In the genomic region with DNA sequence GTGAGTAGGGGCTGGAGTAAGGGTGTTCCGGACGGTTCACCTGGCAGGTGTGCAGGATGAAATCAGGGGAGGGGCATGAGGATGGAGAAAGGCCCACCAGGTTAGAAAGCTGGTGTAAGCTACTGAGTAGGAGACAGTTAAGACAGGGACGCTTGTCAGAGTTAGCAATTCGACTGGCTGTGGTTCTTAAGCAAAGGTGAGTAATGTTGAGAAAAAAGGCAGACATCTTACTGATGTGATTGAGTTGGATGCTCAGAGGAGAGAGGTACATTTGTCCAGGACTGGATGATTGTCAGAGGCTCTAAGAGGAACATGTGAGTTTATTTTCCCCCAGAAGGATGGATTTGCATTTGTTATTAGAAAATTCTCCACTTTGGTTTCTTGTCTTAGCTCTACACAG, we compare ENCODE assay signal across 23 cellular contexts.
DNase-seq lines count a peak whose midpoint lies in the region; ATAC-seq, FAIRE-seq and TF ChIP-seq lines count a peak whose summit lies in the region.
"Had no signal": no experiment of that assay in that cellular context is flagged by ENCODE, and none has a peak within 500 bp of the region (broad histone marks: within the 10 kb centered on the region; RNA-seq: fewer than 3 reads in every experiment).

No MANE protein-coding gene starts in this region.

- POLR2A ChIA-PET in activated CD8-positive, alpha-beta T cell treated with anti-CD3 and anti-CD28 coated beads for 36 hours (lab: Charles Lee) = no interaction called here
- POLR2A ChIA-PET in activated CD8-positive, alpha-beta T cell treated with anti-CD3 and anti-CD28 coated beads, Interleukin-2, amount 10 ng/mL, durations not matched to agents 7 days and 5 days (lab: Charles Lee) = no interaction called here
- POLR2A ChIA-PET in activated B cell treated with CpG ODN at 0.5 μM for 24 hours (lab: Charles Lee) = interaction anchor here (0.8 kb wide), 1 partner anchor 244 kb away, joined by 3 read pairs; no protein-coding TSS in a partner anchor
- POLR2A ChIA-PET in naive thymus-derived CD4-positive, alpha-beta T cell (lab: Charles Lee) = no interaction called here
- POLR2A ChIA-PET in SK-N-SH (lab: Yijun Ruan, JAX) = no interaction called here

- CTCF ChIA-PET in activated CD8-positive, alpha-beta T cell treated with anti-CD3 and anti-CD28 coated beads for 36 hours (lab: Charles Lee) = interaction anchor here (0.8 to 1.1 kb wide), 3 partner anchors 23 to 45 kb away, joined by 3 read pairs; no protein-coding TSS in a partner anchor
- CTCF ChIA-PET in activated CD8-positive, alpha-beta T cell treated with anti-CD3 and anti-CD28 coated beads, Interleukin-2, amount 10 ng/mL, durations not matched to agents 7 days and 5 days (lab: Charles Lee) = interaction anchor here (1.1 kb wide), 1 partner anchor 43 kb away, joined by 3 read pairs; no protein-coding TSS in a partner anchor
- CTCF ChIA-PET in activated B cell treated with CpG ODN at 0.5 μM for 24 hours (lab: Charles Lee) (no interaction called here), SK-N-SH (lab: Yijun Ruan, JAX) (interaction anchor here (1.3 kb wide), 1 partner anchor 248 kb away, joined by 3 read pairs; no protein-coding TSS in a partner anchor)
- CTCF ChIA-PET in naive thymus-derived CD4-positive, alpha-beta T cell (lab: Charles Lee) = no interaction called here

- H3K4me2 ChIP-seq in SK-N-SH = no peak overlapping the region
- H3K4me2 ChIP-seq: PC-9 had no signal

- no peak for TF ChIP-seq CTCF in activated CD8-positive, alpha-beta T cell treated with anti-CD3 and anti-CD28 coated beads for 36 hours (IDR thresholded peaks at IDR 0.05)
- no peak for TF ChIP-seq CTCF in activated B cell treated with CpG ODN at 0.5 μM for 24 hours (IDR thresholded peaks at IDR 0.05)
- no peak for TF ChIP-seq CTCF in SK-N-SH (IDR thresholded peaks at IDR 0.05)
- no peak for TF ChIP-seq CTCF in pancreas (IDR thresholded peaks at IDR 0.05)

- no peaks in the 10 kb centered on the region for H3K36me3 ChIP-seq in CD4-positive, CD25-positive, alpha-beta regulatory T cell (ENCODE audit: control insufficient read depth, insufficient read depth, low read length)
- no peaks in the 10 kb centered on the region for H3K36me3 ChIP-seq in naive thymus-derived CD4-positive, alpha-beta T cell (ENCODE audit: control insufficient read depth in 2 of 3, insufficient read depth in 3 of 3, low read length in 3 of 3)
- no peaks in the 10 kb centered on the region for H3K36me3 ChIP-seq in SK-N-SH (replicated peaks in 1 of 2; ENCODE audit: control insufficient read depth in 1 of 2, insufficient read depth in 2 of 2, low read length in 1 of 2)
- no peaks in the 10 kb centered on the region for H3K36me3 ChIP-seq in pancreas

- H3K9ac ChIP-seq in SK-N-SH = no peak overlapping the region

- H3K9me3 ChIP-seq in CD4-positive, CD25-positive, alpha-beta regulatory T cell (ENCODE audit: control insufficient read depth in 2 of 2, low read length in 2 of 2) = no peaks in the 10 kb centered on the region
- no peaks in the 10 kb centered on the region for H3K9me3 ChIP-seq in naive thymus-derived CD4-positive, alpha-beta T cell (ENCODE audit: control insufficient read depth in 2 of 3, low read length in 3 of 3)
- H3K9me3 ChIP-seq in SK-N-SH (no peaks in the 10 kb centered on the region), pancreas (no peaks in the 10 kb centered on the region)

- H3K27ac ChIP-seq in CD4-positive, CD25-positive, alpha-beta regulatory T cell (ENCODE audit: insufficient read depth, low read length, poor library complexity, severe bottlenecking) = no peak overlapping the region
- no peak overlapping the region for H3K27ac ChIP-seq in naive thymus-derived CD4-positive, alpha-beta T cell (ENCODE audit: low read depth, low read length)
- H3K27ac ChIP-seq in SK-N-SH (ENCODE audit: low read depth in 2 of 2, low read length in 1 of 2) = no peak overlapping the region
- H3K27ac ChIP-seq in pancreas = no peak overlapping the region
- H3K27ac ChIP-seq: PC-9 had no signal

- H4K20me1 ChIP-seq in SK-N-SH (ENCODE audit: insufficient read depth) = no peaks in the 10 kb centered on the region

- H2AFZ ChIP-seq in SK-N-SH (ENCODE audit: low read depth) = no peak overlapping the region
- H2AFZ ChIP-seq: PC-9 had no signal

- peaks cover 15% of the 10 kb centered on the region; the same call in 1 of the 2 replicates for H3K79me2 ChIP-seq in SK-N-SH (ENCODE audit: insufficient read depth)

- no peaks in the 10 kb centered on the region for H3K27me3 Mint-ChIP-seq in activated CD8-positive, alpha-beta T cell treated with anti-CD3 and anti-CD28 coated beads for 36 hours
- H3K27me3 Mint-ChIP-seq in activated CD8-positive, alpha-beta T cell treated with anti-CD3 and anti-CD28 coated beads, Interleukin-2, amount 10 ng/mL, durations not matched to agents 7 days and 5 days (ENCODE audit: low read depth) = no peaks in the 10 kb centered on the region
- H3K27me3 Mint-ChIP-seq in CD4-positive, CD25-positive, alpha-beta regulatory T cell = no peaks in the 10 kb centered on the region
- H3K27me3 Mint-ChIP-seq in activated B cell treated with CpG ODN at 0.5 μM for 24 hours = no peaks in the 10 kb centered on the region
- H3K27me3 Mint-ChIP-seq in naive thymus-derived CD4-positive, alpha-beta T cell = no peaks in the 10 kb centered on the region

- no peaks in the 10 kb centered on the region for H3K27me3 ChIP-seq in CD4-positive, CD25-positive, alpha-beta regulatory T cell (ENCODE audit: control insufficient read depth, insufficient read depth, low read length)
- no peaks in the 10 kb centered on the region for H3K27me3 ChIP-seq in naive thymus-derived CD4-positive, alpha-beta T cell (ENCODE audit: control insufficient read depth in 2 of 2, insufficient read depth in 2 of 2, low read length in 2 of 2)
- no peaks in the 10 kb centered on the region for H3K27me3 ChIP-seq in SK-N-SH (ENCODE audit: insufficient read depth)
- no peaks in the 10 kb centered on the region for H3K27me3 ChIP-seq in pancreas

- TF ChIP-seq EP300 in SK-N-SH (IDR thresholded peaks at IDR 0.05; ENCODE audit: borderline replicate concordance in 1 of 2, low read depth in 1 of 2, low read length in 1 of 2) = no peak

- H3K4me3 ChIP-seq in CD4-positive, CD25-positive, alpha-beta regulatory T cell (ENCODE audit: low read depth, low read length) = no peak overlapping the region
- H3K4me3 ChIP-seq in naive thymus-derived CD4-positive, alpha-beta T cell (ENCODE audit: low read length) = no peak overlapping the region
- H3K4me3 ChIP-seq in SK-N-SH (ENCODE audit: low read depth in 2 of 2, low read length in 1 of 2) (no peak overlapping the region), pancreas (no peak overlapping the region)
- H3K4me3 ChIP-seq: PC-9 had no signal

- H3K27ac Mint-ChIP-seq in activated CD8-positive, alpha-beta T cell treated with anti-CD3 and anti-CD28 coated beads for 36 hours = no peak overlapping the region
- H3K27ac Mint-ChIP-seq in activated CD8-positive, alpha-beta T cell treated with anti-CD3 and anti-CD28 coated beads, Interleukin-2, amount 10 ng/mL, durations not matched to agents 7 days and 5 days = no peak overlapping the region
- H3K27ac Mint-ChIP-seq in CD4-positive, CD25-positive, alpha-beta regulatory T cell = peak overlapping the region; percentile 2 to 77 (median 27)
- peak overlapping the region; percentile 42 for H3K27ac Mint-ChIP-seq in activated B cell treated with CpG ODN at 0.5 μM for 24 hours
- peak overlapping the region in 6 of 9 donors; percentile 8 to 54 (median 20) for H3K27ac Mint-ChIP-seq in naive thymus-derived CD4-positive, alpha-beta T cell

- peaks cover 28% of the 10 kb centered on the region for H3K4me1 ChIP-seq in CD4-positive, CD25-positive, alpha-beta regulatory T cell (ENCODE audit: control insufficient read depth, insufficient read depth, low read length, poor library complexity, severe bottlenecking)
- peaks cover 15 to 19% of the 10 kb centered on the region in 2 donors for H3K4me1 ChIP-seq in naive thymus-derived CD4-positive, alpha-beta T cell (ENCODE audit: control insufficient read depth in 2 of 2, insufficient read depth in 2 of 2, low read length in 2 of 2)
- H3K4me1 ChIP-seq in SK-N-SH (ENCODE audit: control insufficient read depth in 1 of 2, insufficient read depth in 2 of 2, low read depth in 1 of 2, low read length in 1 of 2) (peaks cover 7 to 31% of the 10 kb centered on the region in 2 experiments), pancreas (peaks cover 9 to 17% (median 15%) of the 10 kb centered on the region in 3 donors)

- DNase-seq in activated CD8-positive, alpha-beta T cell treated with anti-CD3 and anti-CD28 coated beads for 36 hours = no peak
- DNase-seq in activated CD8-positive, alpha-beta T cell treated with anti-CD3 and anti-CD28 coated beads, Interleukin-2, amount 10 ng/mL, durations not matched to agents 7 days and 5 days = no peak
- no peak for DNase-seq in CD4-positive, CD25-positive, alpha-beta regulatory T cell
- DNase-seq in activated B cell treated with CpG ODN at 0.5 μM for 24 hours = no peak
- no peak for DNase-seq in naive thymus-derived CD4-positive, alpha-beta T cell
- no peak for DNase-seq in SK-N-SH
- DNase-seq in pancreas = no peak
- no peak for DNase-seq in anterior cingulate cortex (lab: John Stamatoyannopoulos, UW)
- DNase-seq: 8988T, AML-193, IMR-90, MV-4-11, NCI-H1105 treated with DMSO at 0.1 percent for 48 hours, NCI-H2029 treated with DMSO at 0.1 percent for 48 hours, NCI-H226, NCI-H510A treated with DMSO at 0.1 percent for 48 hours, NCI-H748 treated with DMSO at 0.1 percent for 48 hours, PC-9, RPMI8226, SHP77 had no signal

- H3K4me1 Mint-ChIP-seq in activated CD8-positive, alpha-beta T cell treated with anti-CD3 and anti-CD28 coated beads for 36 hours (ENCODE audit: low read depth) = peaks cover 81% of the 10 kb centered on the region
- H3K4me1 Mint-ChIP-seq in activated CD8-positive, alpha-beta T cell treated with anti-CD3 and anti-CD28 coated beads, Interleukin-2, amount 10 ng/mL, durations not matched to agents 7 days and 5 days (ENCODE audit: low read depth) = peaks cover 45% of the 10 kb centered on the region
- H3K4me1 Mint-ChIP-seq in CD4-positive, CD25-positive, alpha-beta regulatory T cell = peaks cover 26 to 86% (median 72%) of the 10 kb centered on the region in 4 donors
- peaks cover 96% of the 10 kb centered on the region for H3K4me1 Mint-ChIP-seq in activated B cell treated with CpG ODN at 0.5 μM for 24 hours
- peaks cover 39 to 97% (median 90%) of the 10 kb centered on the region in 7 donors for H3K4me1 Mint-ChIP-seq in naive thymus-derived CD4-positive, alpha-beta T cell

- peaks cover 6% of the 10 kb centered on the region for H3K36me3 Mint-ChIP-seq in activated CD8-positive, alpha-beta T cell treated with anti-CD3 and anti-CD28 coated beads for 36 hours (ENCODE audit: low read depth)
- H3K36me3 Mint-ChIP-seq in activated CD8-positive, alpha-beta T cell treated with anti-CD3 and anti-CD28 coated beads, Interleukin-2, amount 10 ng/mL, durations not matched to agents 7 days and 5 days (ENCODE audit: low read depth) = peaks cover 6% of the 10 kb centered on the region
- peaks cover 18% of the 10 kb centered on the region for H3K36me3 Mint-ChIP-seq in CD4-positive, CD25-positive, alpha-beta regulatory T cell
- H3K36me3 Mint-ChIP-seq in activated B cell treated with CpG ODN at 0.5 μM for 24 hours (ENCODE audit: low read depth) = peaks cover 14% of the 10 kb centered on the region
- H3K36me3 Mint-ChIP-seq in naive thymus-derived CD4-positive, alpha-beta T cell = peaks cover 0 to 13% (median 0%) of the 10 kb centered on the region in 5 donors

- 100% methylated on average over 4 of the region's 4 CpGs for WGBS in SK-N-SH (ENCODE audit: low lambda C conversion rate)
- WGBS in pancreas, 2 donors = 92 to 96% methylated on average over 4 of the region's 4 CpGs

- H3K4me3 Mint-ChIP-seq in activated CD8-positive, alpha-beta T cell treated with anti-CD3 and anti-CD28 coated beads for 36 hours = no peak overlapping the region
- no peak overlapping the region for H3K4me3 Mint-ChIP-seq in activated CD8-positive, alpha-beta T cell treated with anti-CD3 and anti-CD28 coated beads, Interleukin-2, amount 10 ng/mL, durations not matched to agents 7 days and 5 days
- peak overlapping the region in 2 of 4 donors; percentile 1 to 10 for H3K4me3 Mint-ChIP-seq in CD4-positive, CD25-positive, alpha-beta regulatory T cell
- no peak overlapping the region for H3K4me3 Mint-ChIP-seq in activated B cell treated with CpG ODN at 0.5 μM for 24 hours
- H3K4me3 Mint-ChIP-seq in naive thymus-derived CD4-positive, alpha-beta T cell = peak overlapping the region in 2 of 10 donors; percentile 1 to 3

- ATAC-seq in activated CD8-positive, alpha-beta T cell treated with anti-CD3 and anti-CD28 coated beads for 36 hours = peak; percentile 30
- no peak for ATAC-seq in activated CD8-positive, alpha-beta T cell treated with anti-CD3 and anti-CD28 coated beads, Interleukin-2, amount 10 ng/mL, durations not matched to agents 7 days and 5 days
- ATAC-seq in CD4-positive, CD25-positive, alpha-beta regulatory T cell (ENCODE audit: low read depth in 2 of 2) = no peak
- no peak for ATAC-seq in activated B cell treated with CpG ODN at 0.5 μM for 24 hours (ENCODE audit: low read depth)
- no peak for ATAC-seq in naive thymus-derived CD4-positive, alpha-beta T cell
- no peak for ATAC-seq in pancreas

- no peaks in the 10 kb centered on the region for H3K9me3 Mint-ChIP-seq in activated CD8-positive, alpha-beta T cell treated with anti-CD3 and anti-CD28 coated beads for 36 hours
- no peaks in the 10 kb centered on the region for H3K9me3 Mint-ChIP-seq in activated CD8-positive, alpha-beta T cell treated with anti-CD3 and anti-CD28 coated beads, Interleukin-2, amount 10 ng/mL, durations not matched to agents 7 days and 5 days (ENCODE audit: insufficient read depth)
- peaks cover 0 to 1% (median 0%) of the 10 kb centered on the region in 7 donors for H3K9me3 Mint-ChIP-seq in CD4-positive, CD25-positive, alpha-beta regulatory T cell
- H3K9me3 Mint-ChIP-seq in activated B cell treated with CpG ODN at 0.5 μM for 24 hours = no peaks in the 10 kb centered on the region
- peaks cover 0 to 3% (median 0%) of the 10 kb centered on the region in 11 donors for H3K9me3 Mint-ChIP-seq in naive thymus-derived CD4-positive, alpha-beta T cell

- H3F3A ChIP-seq in SK-N-SH (replicated peaks; ENCODE audit: insufficient read depth) = peaks cover 5% of the 10 kb centered on the region

- intact Hi-C loops in activated CD8-positive, alpha-beta T cell treated with anti-CD3 and anti-CD28 coated beads for 36 hours (cut with micrococcal nuclease) = no loop called here
- intact Hi-C loops in activated B cell treated with CpG ODN at 0.5 μM for 24 hours (cut with micrococcal nuclease) (loop anchor here (5.0 kb wide), 1 partner anchor 36 kb away; no protein-coding TSS in a partner anchor), pancreas (cut with DNase I) (no loop called here)
- intact Hi-C loops in naive thymus-derived CD4-positive, alpha-beta T cell (cut with micrococcal nuclease) = no loop called here

- TF ChIP-seq RAD21 in SK-N-SH (IDR thresholded peaks at IDR 0.05; ENCODE audit: low read length) = no peak

- no peak for FAIRE-seq in pancreas (lab: Jason Lieb, UNC)
- FAIRE-seq: G401.6, GM19239, H1 had no signal

- no peaks in the 10 kb centered on the region for H3K9me2 ChIP-seq in SK-N-SH

Comparison
In these comparisons a context has a peak if more than half of its experiments do, and no peak if none do; other contexts are left out.
1. H3K27ac Mint-ChIP-seq: peak in CD4-positive, CD25-positive, alpha-beta regulatory T cell (3 of 3), activated B cell treated with CpG ODN at 0.5 μM for 24 hours (single experiment) and naive thymus-derived CD4-positive, alpha-beta T cell (6 of 9); none in activated CD8-positive, alpha-beta T cell treated with anti-CD3 and anti-CD28 coated beads for 36 hours (single experiment) and activated CD8-positive, alpha-beta T cell treated with anti-CD3 and anti-CD28 coated beads, Interleukin-2, amount 10 ng/mL, durations not matched to agents 7 days and 5 days (single experiment).
2. CTCF ChIA-PET loops: an anchor here in activated CD8-positive, alpha-beta T cell treated with anti-CD3 and anti-CD28 coated beads for 36 hours (0.8 to 1.1 kb wide), activated CD8-positive, alpha-beta T cell treated with anti-CD3 and anti-CD28 coated beads, Interleukin-2, amount 10 ng/mL, durations not matched to agents 7 days and 5 days (1.1 kb wide) and SK-N-SH (1.3 kb wide); none called in activated B cell treated with CpG ODN at 0.5 μM for 24 hours and naive thymus-derived CD4-positive, alpha-beta T cell.